Comparison of ENCODE assay signal across 1 cellular context in the genomic region with DNA sequence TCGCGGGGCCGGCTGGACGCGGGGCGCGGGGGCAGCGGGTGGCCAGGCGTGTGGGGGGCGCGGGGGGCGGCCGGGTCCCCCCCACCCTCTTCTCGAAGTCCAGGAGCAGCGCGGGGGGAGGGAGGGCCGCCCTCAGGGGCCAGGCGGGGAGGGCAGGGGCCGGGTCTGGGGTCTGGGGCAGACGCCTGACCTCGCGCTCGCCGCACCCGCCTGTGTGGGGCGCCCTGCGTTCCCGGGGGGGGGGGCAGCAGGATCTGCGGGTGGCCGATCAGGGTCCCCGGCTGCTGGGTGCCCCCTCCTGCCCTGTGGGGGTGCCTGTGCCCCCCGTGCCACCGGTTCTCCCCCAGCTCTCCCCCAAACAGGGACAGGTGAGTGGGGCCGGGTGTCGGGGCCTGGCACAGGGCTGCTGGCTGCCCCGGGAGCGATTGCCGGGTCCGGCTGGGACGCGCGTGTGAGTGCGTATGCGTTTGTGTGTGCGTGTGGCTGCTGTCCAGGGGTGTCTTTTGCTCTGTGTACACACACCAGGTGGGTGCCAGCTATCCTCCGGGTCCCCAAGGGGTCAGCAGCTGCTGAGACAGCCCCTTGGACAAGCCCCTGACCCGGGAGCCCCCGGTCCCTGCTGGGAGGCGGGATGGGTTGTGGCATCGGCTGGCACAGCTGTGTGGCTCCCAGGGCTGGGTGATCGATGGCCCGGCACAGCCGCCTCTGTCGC.
TF ChIP-seq lines count a peak whose summit lies in the region.

No MANE protein-coding gene starts in this region.

TF ChIP-seq in HepG2, 621 proteins besides CTCF, POLR2A, EP300 and RAD21 (continued from another document):
- TF ChIP-seq, protein P1, sequence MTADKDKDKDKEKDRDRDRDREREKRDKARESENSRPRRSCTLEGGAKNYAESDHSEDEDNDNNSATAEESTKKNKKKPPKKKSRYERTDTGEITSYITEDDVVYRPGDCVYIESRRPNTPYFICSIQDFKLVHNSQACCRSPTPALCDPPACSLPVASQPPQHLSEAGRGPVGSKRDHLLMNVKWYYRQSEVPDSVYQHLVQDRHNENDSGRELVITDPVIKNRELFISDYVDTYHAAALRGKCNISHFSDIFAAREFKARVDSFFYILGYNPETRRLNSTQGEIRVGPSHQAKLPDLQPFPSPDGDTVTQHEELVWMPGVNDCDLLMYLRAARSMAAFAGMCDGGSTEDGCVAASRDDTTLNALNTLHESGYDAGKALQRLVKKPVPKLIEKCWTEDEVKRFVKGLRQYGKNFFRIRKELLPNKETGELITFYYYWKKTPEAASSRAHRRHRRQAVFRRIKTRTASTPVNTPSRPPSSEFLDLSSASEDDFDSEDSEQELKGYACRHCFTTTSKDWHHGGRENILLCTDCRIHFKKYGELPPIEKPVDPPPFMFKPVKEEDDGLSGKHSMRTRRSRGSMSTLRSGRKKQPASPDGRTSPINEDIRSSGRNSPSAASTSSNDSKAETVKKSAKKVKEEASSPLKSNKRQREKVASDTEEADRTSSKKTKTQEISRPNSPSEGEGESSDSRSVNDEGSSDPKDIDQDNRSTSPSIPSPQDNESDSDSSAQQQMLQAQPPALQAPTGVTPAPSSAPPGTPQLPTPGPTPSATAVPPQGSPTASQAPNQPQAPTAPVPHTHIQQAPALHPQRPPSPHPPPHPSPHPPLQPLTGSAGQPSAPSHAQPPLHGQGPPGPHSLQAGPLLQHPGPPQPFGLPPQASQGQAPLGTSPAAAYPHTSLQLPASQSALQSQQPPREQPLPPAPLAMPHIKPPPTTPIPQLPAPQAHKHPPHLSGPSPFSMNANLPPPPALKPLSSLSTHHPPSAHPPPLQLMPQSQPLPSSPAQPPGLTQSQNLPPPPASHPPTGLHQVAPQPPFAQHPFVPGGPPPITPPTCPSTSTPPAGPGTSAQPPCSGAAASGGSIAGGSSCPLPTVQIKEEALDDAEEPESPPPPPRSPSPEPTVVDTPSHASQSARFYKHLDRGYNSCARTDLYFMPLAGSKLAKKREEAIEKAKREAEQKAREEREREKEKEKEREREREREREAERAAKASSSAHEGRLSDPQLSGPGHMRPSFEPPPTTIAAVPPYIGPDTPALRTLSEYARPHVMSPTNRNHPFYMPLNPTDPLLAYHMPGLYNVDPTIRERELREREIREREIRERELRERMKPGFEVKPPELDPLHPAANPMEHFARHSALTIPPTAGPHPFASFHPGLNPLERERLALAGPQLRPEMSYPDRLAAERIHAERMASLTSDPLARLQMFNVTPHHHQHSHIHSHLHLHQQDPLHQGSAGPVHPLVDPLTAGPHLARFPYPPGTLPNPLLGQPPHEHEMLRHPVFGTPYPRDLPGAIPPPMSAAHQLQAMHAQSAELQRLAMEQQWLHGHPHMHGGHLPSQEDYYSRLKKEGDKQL (CRISPR knock-in tag; IDR thresholded peaks at IDR 0.05; ENCODE audit: low read depth): no peak
- TF ChIP-seq KDM3A (CRISPR knock-in tag; IDR thresholded peaks at IDR 0.05; ENCODE audit: low read depth): no peak
